ENCODE assay signal across 14 cellular contexts in the genomic region with DNA sequence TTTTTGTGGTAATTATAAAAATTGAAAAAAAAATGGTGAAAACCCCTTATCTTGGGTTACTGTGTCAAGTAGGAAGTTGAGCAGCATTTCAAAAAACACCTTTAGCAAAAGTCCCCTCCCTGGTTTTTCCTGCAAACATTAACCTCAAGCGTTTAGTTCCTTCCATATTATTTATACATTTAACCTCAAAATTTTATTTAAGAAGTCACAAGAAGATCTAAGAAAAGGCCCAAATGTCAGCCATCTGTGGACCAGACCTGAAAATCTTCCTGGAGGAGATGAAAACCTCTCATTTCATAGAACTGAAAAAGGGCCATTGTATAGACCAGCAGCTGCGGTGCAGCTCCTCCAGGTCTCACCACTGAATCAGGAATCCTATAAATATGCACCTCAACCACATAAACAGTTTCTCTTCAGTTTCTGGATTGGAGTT. TPM values are rescaled to one million over a fixed set of nuclear protein-coding genes. Genes with fewer than 3 reads are reported as not detected.
DNase-seq lines count a peak whose midpoint lies in the region; ATAC-seq and TF ChIP-seq lines count a peak whose summit lies in the region.
"Had no signal": no experiment of that assay in that cellular context is flagged by ENCODE, and none has a peak within 500 bp of the region (broad histone marks: within the 10 kb centered on the region; RNA-seq: fewer than 3 reads in every experiment).

No MANE protein-coding gene starts in this region.

- H3K9me3 Mint-ChIP-seq in activated CD4-positive, alpha-beta T cell treated with anti-CD3 and anti-CD28 coated beads, Interleukin-2, amount 10 ng/mL, durations not matched to agents 24 days and 14 days: peaks cover 14% of the 10 kb centered on the region
- no peaks in the 10 kb centered on the region for H3K9me3 Mint-ChIP-seq in activated CD4-positive, alpha-beta memory T cell treated with anti-CD3 and anti-CD28 coated beads, Interleukin-2, amount 10 ng/mL, durations not matched to agents 7 days and 5 days

- peak; percentile 67 for DNase-seq in activated CD4-positive, alpha-beta T cell treated with anti-CD3 and anti-CD28 coated beads, Interleukin-2, amount 10 ng/mL, durations not matched to agents 24 days and 14 days
- DNase-seq in activated CD4-positive, alpha-beta T cell treated with anti-CD3 and anti-CD28 coated beads, Interleukin-2, amount 50 U/mL, for 1 hour: no peak
- no peak for DNase-seq in activated CD4-positive, alpha-beta memory T cell treated with anti-CD3 and anti-CD28 coated beads, Interleukin-2, amount 10 ng/mL, durations not matched to agents 7 days and 5 days
- DNase-seq in spleen (no peak), GDM1 (lab: John Stamatoyannopoulos, UW) (no peak), aorta (no peak)
- DNase-seq: 8988T; Calu3; colonic mucosa; SK-N-SH; stimulated activated CD4-positive, alpha-beta T cell treated with anti-CD3 and anti-CD28 coated beads, Interleukin-12 subunit alpha, Interleukin-12 subunit beta, amount 100 ng/mL, for 4 hours had no signal

- H3K27me3 ChIP-seq in spleen (replicated peaks in 1 of 7) (no peaks in the 10 kb centered on the region), aorta (ENCODE audit: control insufficient read depth in 1 of 2, insufficient read depth in 2 of 2, low read length in 1 of 2) (no peaks in the 10 kb centered on the region)
- H3K27me3 ChIP-seq: colonic mucosa, tibial nerve had no signal

- no peaks in the 10 kb centered on the region for H3K27me3 Mint-ChIP-seq in activated CD4-positive, alpha-beta T cell treated with anti-CD3 and anti-CD28 coated beads, Interleukin-2, amount 10 ng/mL, durations not matched to agents 24 days and 14 days
- no peaks in the 10 kb centered on the region for H3K27me3 Mint-ChIP-seq in activated CD4-positive, alpha-beta memory T cell treated with anti-CD3 and anti-CD28 coated beads, Interleukin-2, amount 10 ng/mL, durations not matched to agents 7 days and 5 days

- TF ChIP-seq CTCF in spleen (IDR thresholded peaks at IDR 0.05 in 8 of 11, conservative IDR thresholded peaks at IDR 0.05 in 3 of 11): no peak

- peaks cover 5% of the 10 kb centered on the region for H3K36me3 Mint-ChIP-seq in activated CD4-positive, alpha-beta T cell treated with anti-CD3 and anti-CD28 coated beads, Interleukin-2, amount 10 ng/mL, durations not matched to agents 24 days and 14 days (ENCODE audit: low read depth)
- H3K36me3 Mint-ChIP-seq in activated CD4-positive, alpha-beta memory T cell treated with anti-CD3 and anti-CD28 coated beads, Interleukin-2, amount 10 ng/mL, durations not matched to agents 7 days and 5 days (ENCODE audit: low read depth): peaks cover 6% of the 10 kb centered on the region

- peak overlapping the region in 7 of 8 donors; percentile 5 to 70 (median 49) for H3K27ac ChIP-seq in spleen
- no peak overlapping the region for H3K27ac ChIP-seq in aorta (ENCODE audit: low read depth in 1 of 2, low read length in 2 of 2)
- H3K27ac ChIP-seq: colonic mucosa, tibial nerve had no signal

- H3K4me1 ChIP-seq in spleen (peaks cover 0 to 36% (median 22%) of the 10 kb centered on the region in 6 donors), aorta (ENCODE audit: control insufficient read depth in 1 of 2, insufficient read depth in 2 of 2, low read length in 2 of 2) (no peaks in the 10 kb centered on the region)
- H3K4me1 ChIP-seq: colonic mucosa, tibial nerve had no signal

- no peak for TF ChIP-seq POLR2A in spleen (IDR thresholded peaks at IDR 0.05)

- intact Hi-C loops in activated CD4-positive, alpha-beta T cell treated with anti-CD3 and anti-CD28 coated beads, Interleukin-2, amount 10 ng/mL, durations not matched to agents 24 days and 14 days (cut with micrococcal nuclease): loop anchor here (1.0 to 5.0 kb wide), 3 partner anchors 119 to 385 kb away; no protein-coding TSS in a partner anchor
- intact Hi-C loops in spleen (cut with DNase I; ENCODE audit: low total_unique reads): no loop called here
- intact Hi-C loops in aorta (cut with DNase I): no loop called here

- H3K9me3 ChIP-seq in spleen (peaks cover 0 to 7% (median 2%) of the 10 kb centered on the region in 8 donors), aorta (ENCODE audit: control insufficient read depth, low read length) (no peaks in the 10 kb centered on the region)
- H3K9me3 ChIP-seq: colonic mucosa, SK-N-SH, tibial nerve had no signal

- peak; percentile 44 for ATAC-seq in HG02759 (IDR thresholded peaks at IDR 0.05; ENCODE audit: unreplicated experiment)
- no peak for ATAC-seq in HG03342 (IDR thresholded peaks at IDR 0.05; ENCODE audit: unreplicated experiment)
- ATAC-seq in aorta (ENCODE audit: low FRiP score): no peak

- H3K4me3 Mint-ChIP-seq in activated CD4-positive, alpha-beta T cell treated with anti-CD3 and anti-CD28 coated beads, Interleukin-2, amount 10 ng/mL, durations not matched to agents 24 days and 14 days: peak overlapping the region; percentile 73
- peak overlapping the region; percentile 53 for H3K4me3 Mint-ChIP-seq in activated CD4-positive, alpha-beta memory T cell treated with anti-CD3 and anti-CD28 coated beads, Interleukin-2, amount 10 ng/mL, durations not matched to agents 7 days and 5 days

- H3K4me3 ChIP-seq in spleen (no peak overlapping the region), aorta (ENCODE audit: low read length in 2 of 2) (no peak overlapping the region)
- H3K4me3 ChIP-seq: colonic mucosa, tibial nerve had no signal

- 26 to 53% (median 39%) methylated on average over 2 of the region's 2 CpGs for WGBS in spleen, 5 donors
- WGBS in aorta, 2 donors: 83 to 85% methylated on average over 2 of the region's 2 CpGs

- peak overlapping the region; percentile 92 for H3K27ac Mint-ChIP-seq in activated CD4-positive, alpha-beta T cell treated with anti-CD3 and anti-CD28 coated beads, Interleukin-2, amount 10 ng/mL, durations not matched to agents 24 days and 14 days
- H3K27ac Mint-ChIP-seq in activated CD4-positive, alpha-beta memory T cell treated with anti-CD3 and anti-CD28 coated beads, Interleukin-2, amount 10 ng/mL, durations not matched to agents 7 days and 5 days: peak overlapping the region; percentile 84

- CTCF ChIA-PET in activated CD4-positive, alpha-beta memory T cell treated with anti-CD3 and anti-CD28 coated beads, Interleukin-2, amount 10 ng/mL, durations not matched to agents 7 days and 5 days (lab: Charles Lee): no interaction called here

- peaks cover 53% of the 10 kb centered on the region for H3K4me1 Mint-ChIP-seq in activated CD4-positive, alpha-beta T cell treated with anti-CD3 and anti-CD28 coated beads, Interleukin-2, amount 10 ng/mL, durations not matched to agents 24 days and 14 days
- H3K4me1 Mint-ChIP-seq in activated CD4-positive, alpha-beta memory T cell treated with anti-CD3 and anti-CD28 coated beads, Interleukin-2, amount 10 ng/mL, durations not matched to agents 7 days and 5 days: peaks cover 49% of the 10 kb centered on the region

- H3K36me3 ChIP-seq in spleen (no peaks in the 10 kb centered on the region), aorta (ENCODE audit: control insufficient read depth in 1 of 2, insufficient read depth in 2 of 2, low read length in 1 of 2) (no peaks in the 10 kb centered on the region)
- H3K36me3 ChIP-seq: colonic mucosa, tibial nerve had no signal

- POLR2A ChIA-PET in activated CD4-positive, alpha-beta memory T cell treated with anti-CD3 and anti-CD28 coated beads, Interleukin-2, amount 10 ng/mL, durations not matched to agents 7 days and 5 days (lab: Charles Lee): interaction anchor here (3.2 kb wide), 1 partner anchor 40 kb away, joined by 44 read pairs; a partner anchor contains a TSS

RNA-seq across cellular contexts. Expression of a gene that starts 40.4 kb away (rescaled TPM):
- 84.2 and 90.8 TPM in 2 replicates for total RNA-seq in activated CD4-positive, alpha-beta T cell treated with anti-CD3 and anti-CD28 coated beads, Interleukin-2, amount 10 ng/mL, durations not matched to agents 24 days and 14 days
- 100 to 1,000 TPM; 217 to 227 TPM for total RNA-seq in activated CD4-positive, alpha-beta memory T cell treated with anti-CD3 and anti-CD28 coated beads, Interleukin-2, amount 10 ng/mL, durations not matched to agents 7 days and 5 days
- total RNA-seq in spleen (100 to 1,000 TPM; 171 to 358 (median 256) TPM), aorta (10 to 100 TPM; 81.0 to 86.9 TPM)
- polyA plus RNA-seq in spleen (100 to 1,000 TPM; 122 to 228 (median 132) TPM), aorta (10 to 100 TPM; 25.7 to 46.1 TPM)

Comparison
In these comparisons a context has a peak if more than half of its experiments do, and no peak if none do; other contexts are left out.
1. H3K27ac ChIP-seq: peak in spleen (7 of 8); none in aorta (0 of 2).